In genomic region chr18:35386600-35387366, GRCh38 we compare ENCODE assay signal across 8 cellular contexts. TPM values are rescaled to one million over a fixed set of nuclear protein-coding genes. Genes with fewer than 3 reads are reported as not detected.
DNase-seq lines count a peak whose midpoint lies in the region; ATAC-seq and TF ChIP-seq lines count a peak whose summit lies in the region.

No MANE protein-coding gene starts in this region.

- H3K9ac ChIP-seq in NT2/D1 (ENCODE audit: insufficient read length, low read depth) = no peak overlapping the region

- 39% methylated on average over 10 of the region's 10 CpGs for WGBS in esophagus muscularis mucosa

- no peak overlapping the region for H3K4me3 ChIP-seq in NT2/D1 (ENCODE audit: insufficient read length, low read depth)
- no peak overlapping the region for H3K4me3 ChIP-seq in esophagus muscularis mucosa

- no peaks in the 10 kb centered on the region for H3K9me3 Mint-ChIP-seq in natural killer cell treated with Interleukin-12 subunit alpha and Interleukin-12 subunit beta and Interleukin-15 and Interleukin-18, amount 100 ng/mL, for 72 hours

- TF ChIP-seq CTCF in esophagus muscularis mucosa (IDR thresholded peaks at IDR 0.05) = peak; percentile 76 to 92 (median 82)

- H3K36me3 Mint-ChIP-seq in natural killer cell treated with Interleukin-12 subunit alpha and Interleukin-12 subunit beta and Interleukin-15 and Interleukin-18, amount 100 ng/mL, for 72 hours = no peaks in the 10 kb centered on the region

- intact Hi-C loops in esophagus muscularis mucosa (cut with DNase I) = no loop called here

- no peak overlapping the region for H3K27ac Mint-ChIP-seq in natural killer cell treated with Interleukin-12 subunit alpha and Interleukin-12 subunit beta and Interleukin-15 and Interleukin-18, amount 100 ng/mL, for 72 hours

- H3K9me3 ChIP-seq in NT2/D1 (ENCODE audit: insufficient read depth, low read length) = 0 out of 2 replicates have a peak, but pooled peaks cover 1% of the 10 kb centered on the region
- peaks cover 0 to 6% (median 0%) of the 10 kb centered on the region in 4 donors for H3K9me3 ChIP-seq in esophagus muscularis mucosa

- ATAC-seq in GM19452 (IDR thresholded peaks at IDR 0.05; ENCODE audit: unreplicated experiment) = peak; percentile 73
- peak; percentile 84 to 86 for ATAC-seq in natural killer cell treated with Interleukin-12 subunit alpha and Interleukin-12 subunit beta and Interleukin-15 and Interleukin-18, amount 100 ng/mL, for 72 hours

- H3K4me1 Mint-ChIP-seq in natural killer cell treated with Interleukin-12 subunit alpha and Interleukin-12 subunit beta and Interleukin-15 and Interleukin-18, amount 100 ng/mL, for 72 hours (ENCODE audit: low read depth in 2 of 2) = peaks cover 8 to 10% of the 10 kb centered on the region in 2 donors

- no peaks in the 10 kb centered on the region for H3K36me3 ChIP-seq in NT2/D1 (ENCODE audit: insufficient read depth, insufficient read length, low read length)
- no peaks in the 10 kb centered on the region for H3K36me3 ChIP-seq in esophagus muscularis mucosa

- H3K27me3 ChIP-seq in NT2/D1 (ENCODE audit: insufficient read depth, insufficient read length) = no peaks in the 10 kb centered on the region
- H3K27me3 ChIP-seq in esophagus muscularis mucosa = peaks cover 0 to 3% (median 0%) of the 10 kb centered on the region in 4 donors

- H3K27ac ChIP-seq in esophagus muscularis mucosa (replicated peaks in 1 of 4) (no peak overlapping the region), substantia nigra (ENCODE audit: low read depth, low read length, poor library complexity, severe bottlenecking) (peak overlapping the region; percentile 51)

- no peak for TF ChIP-seq EP300 in esophagus muscularis mucosa (IDR thresholded peaks at IDR 0.05)

- no peak overlapping the region for H3K4me3 Mint-ChIP-seq in natural killer cell treated with Interleukin-12 subunit alpha and Interleukin-12 subunit beta and Interleukin-15 and Interleukin-18, amount 100 ng/mL, for 72 hours

- no peaks in the 10 kb centered on the region for H3K4me1 ChIP-seq in NT2/D1 (ENCODE audit: insufficient read depth, insufficient read length)
- H3K4me1 ChIP-seq in esophagus muscularis mucosa = peaks cover 0 to 4% (median 2%) of the 10 kb centered on the region in 4 donors

- TF ChIP-seq POLR2A in esophagus muscularis mucosa (IDR thresholded peaks at IDR 0.05; ENCODE audit: low read depth) = no peak

- H3K27me3 Mint-ChIP-seq in natural killer cell treated with Interleukin-12 subunit alpha and Interleukin-12 subunit beta and Interleukin-15 and Interleukin-18, amount 100 ng/mL, for 72 hours = peaks cover 25% of the 10 kb centered on the region in 2 donors

- DNase-seq in CMK (ENCODE audit: low read depth) (peak; percentile 52), HuH-7.5 (ENCODE audit: low spot score) (peak; percentile 44), NT2/D1 (ENCODE audit: low read depth, low spot score) (peak; percentile 80), activated T-cell treated with anti-CD3 and anti-CD28 coated beads for 1 hour (ENCODE audit: low read depth) (peak; percentile 37), esophagus muscularis mucosa (ENCODE audit: extremely low spot score) (peak; percentile 89), substantia nigra (lab: John Stamatoyannopoulos, UW) (peak in 41 of 49 donors; percentile 7 to 79 (median 40))
- peak; percentile 85 for DNase-seq in natural killer cell treated with Interleukin-12 subunit alpha and Interleukin-12 subunit beta and Interleukin-15 and Interleukin-18, amount 100 ng/mL, for 72 hours (ENCODE audit: low spot score)

RNA-seq across cellular contexts. Expression of gene ZNF396, which starts 9.6 kb away (rescaled TPM):
- total RNA-seq in esophagus muscularis mucosa = 1 to 10 TPM in 3 of 4 donors, under 1 TPM in 1; 0.99 to 2.5 (median 1.4) TPM
- 1 to 10 TPM in 1 of 2 donors, under 1 TPM in 1; 0.52 to 1.3 TPM for total RNA-seq in natural killer cell treated with Interleukin-12 subunit alpha and Interleukin-12 subunit beta and Interleukin-15 and Interleukin-18, amount 100 ng/mL, for 72 hours

RNA-seq across cellular contexts. Expression of gene ZNF24, which starts 42.6 kb away (rescaled TPM):
- total RNA-seq in esophagus muscularis mucosa = 10 to 100 TPM; 31.2 to 41.1 (median 39.3) TPM
- total RNA-seq in natural killer cell treated with Interleukin-12 subunit alpha and Interleukin-12 subunit beta and Interleukin-15 and Interleukin-18, amount 100 ng/mL, for 72 hours = 10 to 100 TPM; 32.9 to 63.1 TPM

Comparison
In these comparisons a context has a peak if more than half of its experiments do, and no peak if none do; other contexts are left out.
1. DNase-seq: peak in every context shown above with its lines; median percentile 89 in esophagus muscularis mucosa; 85 in natural killer cell treated with Interleukin-12 subunit alpha and Interleukin-12 subunit beta and Interleukin-15 and Interleukin-18, amount 100 ng/mL, for 72 hours; 80 in NT2/D1; 52 in CMK; 44 in HuH-7.5; 40 in substantia nigra; 37 in activated T-cell treated with anti-CD3 and anti-CD28 coated beads for 1 hour.